Comparison of ENCODE assay signal across 24 cellular contexts in genomic region chr13:64767054-64767453, GRCh38.
"Had no signal": no experiment of that assay in that cellular context is flagged by ENCODE, and none has a peak within 500 bp of the region (broad histone marks: within the 10 kb centered on the region; RNA-seq: fewer than 3 reads in every experiment).

No MANE protein-coding gene starts in this region.

- H3K4me1 ChIP-seq: adrenal gland, Peyer's patch, SJCRH30 had no signal

- H3K36me3 Mint-ChIP-seq: activated CD4-positive, alpha-beta memory T cell treated with anti-CD3 and anti-CD28 coated beads for 36 hours; activated naive CD8-positive, alpha-beta T cell treated with anti-CD3 and anti-CD28 coated beads, Interleukin-2, amount 10 ng/mL, durations not matched to agents 7 days and 5 days had no signal

- H3K4me3 Mint-ChIP-seq: activated B cell treated with CpG ODN at 0.5 μM for 24 hours; activated CD4-positive, alpha-beta memory T cell treated with anti-CD3 and anti-CD28 coated beads for 36 hours; activated CD4-positive, alpha-beta T cell treated with anti-CD3 and anti-CD28 coated beads, Interleukin-2, amount 10 ng/mL, durations not matched to agents 24 days and 14 days; activated naive CD8-positive, alpha-beta T cell treated with anti-CD3 and anti-CD28 coated beads, Interleukin-2, amount 10 ng/mL, durations not matched to agents 7 days and 5 days; activated T-cell treated with anti-CD3 and anti-CD28 coated beads, Interleukin-2, amount 50 U/mL, for 72 hours; T-helper 17 cell had no signal

- H3K27ac Mint-ChIP-seq: activated B cell treated with CpG ODN at 0.5 μM for 24 hours; activated CD4-positive, alpha-beta memory T cell treated with anti-CD3 and anti-CD28 coated beads for 36 hours; activated CD4-positive, alpha-beta T cell treated with anti-CD3 and anti-CD28 coated beads, Interleukin-2, amount 10 ng/mL, durations not matched to agents 24 days and 14 days; activated naive CD8-positive, alpha-beta T cell treated with anti-CD3 and anti-CD28 coated beads, Interleukin-2, amount 10 ng/mL, durations not matched to agents 7 days and 5 days; activated T-cell treated with anti-CD3 and anti-CD28 coated beads, Interleukin-2, amount 50 U/mL, for 72 hours; T-helper 17 cell had no signal

- H3K4me3 ChIP-seq: adrenal gland, coronary artery, Peyer's patch, SJCRH30 had no signal

- H3K36me3 ChIP-seq: adrenal gland, Peyer's patch, SJCRH30 had no signal

- DNase-seq: activated B cell treated with CpG ODN at 0.5 μM for 24 hours; activated CD4-positive, alpha-beta memory T cell treated with anti-CD3 and anti-CD28 coated beads for 36 hours; activated CD4-positive, alpha-beta T cell treated with anti-CD3 and anti-CD28 coated beads for 1 hour; activated CD4-positive, alpha-beta T cell treated with anti-CD3 and anti-CD28 coated beads, Interleukin-2, amount 10 ng/mL, durations not matched to agents 24 days and 14 days; activated naive CD4-positive, alpha-beta T cell treated with anti-CD3 and anti-CD28 coated beads, Interleukin-2, amount 50 U/mL, for 16 hours; activated naive CD8-positive, alpha-beta T cell treated with anti-CD3 and anti-CD28 coated beads, Interleukin-2, amount 10 ng/mL, durations not matched to agents 7 days and 5 days; activated T-cell treated with anti-CD3 and anti-CD28 coated beads for 4 hours; activated T-cell treated with anti-CD3 and anti-CD28 coated beads, Interleukin-2, amount 50 U/mL, for 72 hours; adrenal gland; anterior cingulate cortex; KG1; NCI-H1092; NCI-H1417; NCI-H2029 treated with DMSO at 0.1 percent for 48 hours; NCI-H526 treated with DMSO at 0.1 percent for 48 hours; NK-92 treated with Interleukin-12 subunit alpha and Interleukin-12 subunit beta, amount 100 ng/mL, for 24 hours; OCI-M1; Peyer's patch; Right ventricle myocardium superior; SJCRH30; T-helper 17 cell; T-helper 9 cell had no signal

- H3K27ac ChIP-seq: adrenal gland, coronary artery, Peyer's patch, RWPE1, SJCRH30 had no signal

- H3K9me3 ChIP-seq: adrenal gland, Peyer's patch, SJCRH30 had no signal

- H3K27me3 ChIP-seq: adrenal gland, Peyer's patch, SJCRH30 had no signal

- H3K4me1 Mint-ChIP-seq: activated B cell treated with CpG ODN at 0.5 μM for 24 hours; activated CD4-positive, alpha-beta T cell treated with anti-CD3 and anti-CD28 coated beads, Interleukin-2, amount 10 ng/mL, durations not matched to agents 24 days and 14 days; activated naive CD8-positive, alpha-beta T cell treated with anti-CD3 and anti-CD28 coated beads, Interleukin-2, amount 10 ng/mL, durations not matched to agents 7 days and 5 days; T-helper 17 cell had no signal

- H3K27me3 Mint-ChIP-seq: activated B cell treated with CpG ODN at 0.5 μM for 24 hours; activated CD4-positive, alpha-beta memory T cell treated with anti-CD3 and anti-CD28 coated beads for 36 hours; activated CD4-positive, alpha-beta T cell treated with anti-CD3 and anti-CD28 coated beads, Interleukin-2, amount 10 ng/mL, durations not matched to agents 24 days and 14 days; activated naive CD8-positive, alpha-beta T cell treated with anti-CD3 and anti-CD28 coated beads, Interleukin-2, amount 10 ng/mL, durations not matched to agents 7 days and 5 days; T-helper 17 cell had no signal
